Comparison of ENCODE assay signal across 1 cellular context in the genomic region with DNA sequence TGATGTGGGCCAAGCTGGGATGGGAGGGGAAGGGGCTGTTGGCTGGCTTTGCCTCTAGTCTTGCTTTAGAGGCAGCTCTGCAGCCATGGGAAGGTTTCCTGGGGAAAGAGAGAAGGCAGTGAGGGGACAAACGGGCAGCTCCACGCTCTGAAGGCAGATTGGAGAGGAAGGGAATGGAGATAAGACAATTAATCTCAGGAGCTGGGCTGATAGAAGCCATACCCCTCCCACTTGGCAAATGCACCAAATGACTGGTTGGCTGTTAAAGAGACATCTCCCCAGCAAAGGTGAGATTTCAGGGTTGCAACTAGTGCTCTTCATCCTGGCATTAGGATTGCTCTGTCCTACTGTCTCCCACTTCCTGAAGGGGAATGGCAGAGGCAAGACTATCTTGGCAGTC.
TF ChIP-seq lines count a peak whose summit lies in the region.

No MANE protein-coding gene starts in this region.

TF ChIP-seq in IMR-90, 13 proteins besides CTCF, POLR2A, EP300 and RAD21:
- TF ChIP-seq MAZ (IDR thresholded peaks at IDR 0.05; ENCODE audit: borderline replicate concordance, low read depth, low read length) = no peak
- TF ChIP-seq, protein P1, sequence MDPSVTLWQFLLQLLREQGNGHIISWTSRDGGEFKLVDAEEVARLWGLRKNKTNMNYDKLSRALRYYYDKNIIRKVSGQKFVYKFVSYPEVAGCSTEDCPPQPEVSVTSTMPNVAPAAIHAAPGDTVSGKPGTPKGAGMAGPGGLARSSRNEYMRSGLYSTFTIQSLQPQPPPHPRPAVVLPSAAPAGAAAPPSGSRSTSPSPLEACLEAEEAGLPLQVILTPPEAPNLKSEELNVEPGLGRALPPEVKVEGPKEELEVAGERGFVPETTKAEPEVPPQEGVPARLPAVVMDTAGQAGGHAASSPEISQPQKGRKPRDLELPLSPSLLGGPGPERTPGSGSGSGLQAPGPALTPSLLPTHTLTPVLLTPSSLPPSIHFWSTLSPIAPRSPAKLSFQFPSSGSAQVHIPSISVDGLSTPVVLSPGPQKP (IDR thresholded peaks at IDR 0.05; ENCODE audit: borderline replicate concordance, low read depth, low read length) = no peak
TF ChIP-seq in IMR-90: peak in this region for 0.
